In genomic region chr10:13759167-13759566, GRCh38 we compare ENCODE assay signal across 17 cellular contexts.
DNase-seq lines count a peak whose midpoint lies in the region; ATAC-seq and TF ChIP-seq lines count a peak whose summit lies in the region.
"Had no signal": no experiment of that assay in that cellular context is flagged by ENCODE, and none has a peak within 500 bp of the region (broad histone marks: within the 10 kb centered on the region; RNA-seq: fewer than 3 reads in every experiment).

No MANE protein-coding gene starts in this region.

- H3K4me1 Mint-ChIP-seq in chondrocyte (ENCODE audit: low read depth) (peaks cover 40% of the 10 kb centered on the region), type B pancreatic cell (ENCODE audit: unreplicated experiment) (peaks cover 34% of the 10 kb centered on the region)
- peaks cover 15% of the 10 kb centered on the region for H3K4me1 Mint-ChIP-seq in activated T-cell treated with anti-CD3 and anti-CD28 coated beads, Interleukin-2, amount 50 U/mL, for 72 hours (ENCODE audit: low read depth)

- H3K27me3 Mint-ChIP-seq in chondrocyte (ENCODE audit: low read depth): no peaks in the 10 kb centered on the region
- no peaks in the 10 kb centered on the region for H3K27me3 Mint-ChIP-seq in type B pancreatic cell
- H3K27me3 Mint-ChIP-seq in activated T-cell treated with anti-CD3 and anti-CD28 coated beads, Interleukin-2, amount 50 U/mL, for 72 hours (ENCODE audit: low read depth): peaks cover 4% of the 10 kb centered on the region

- H3K27me3 ChIP-seq in cardiac muscle cell: no peaks in the 10 kb centered on the region
- H3K27me3 ChIP-seq: neutrophil, stomach had no signal

- H3K27ac Mint-ChIP-seq in chondrocyte (ENCODE audit: unreplicated experiment): peak overlapping the region; percentile 94
- H3K27ac Mint-ChIP-seq in type B pancreatic cell: peak overlapping the region; percentile 76
- no peak overlapping the region for H3K27ac Mint-ChIP-seq in activated T-cell treated with anti-CD3 and anti-CD28 coated beads, Interleukin-2, amount 50 U/mL, for 72 hours

- H3K4me3 Mint-ChIP-seq in chondrocyte (ENCODE audit: unreplicated experiment) (no peak overlapping the region), type B pancreatic cell (peak overlapping the region; percentile 24)
- H3K4me3 Mint-ChIP-seq in activated T-cell treated with anti-CD3 and anti-CD28 coated beads, Interleukin-2, amount 50 U/mL, for 72 hours: no peak overlapping the region

- no peak overlapping the region for H3K4me3 ChIP-seq in cardiac muscle cell
- H3K4me3 ChIP-seq: stomach had no signal

- H3K36me3 ChIP-seq in cardiac muscle cell: no peaks in the 10 kb centered on the region
- H3K36me3 ChIP-seq: neutrophil, stomach had no signal

- ATAC-seq in left cardiac atrium: no peak
- ATAC-seq in HG03342 (IDR thresholded peaks at IDR 0.05; ENCODE audit: unreplicated experiment): no peak
- ATAC-seq in activated T-cell treated with anti-CD3 and anti-CD28 coated beads, Interleukin-2, amount 50 U/mL, for 72 hours (replicated peaks in 1 of 2): no peak

- intact Hi-C loops in left cardiac atrium (cut with DNase I): loop anchor here in 1 of 2 donors (5.0 kb wide), 1 partner anchor 37 kb away; no protein-coding TSS in a partner anchor

- H3K9me3 Mint-ChIP-seq in chondrocyte (ENCODE audit: low read depth): no peaks in the 10 kb centered on the region
- peaks cover 4% of the 10 kb centered on the region for H3K9me3 Mint-ChIP-seq in type B pancreatic cell
- H3K9me3 Mint-ChIP-seq in activated T-cell treated with anti-CD3 and anti-CD28 coated beads, Interleukin-2, amount 50 U/mL, for 72 hours: no peaks in the 10 kb centered on the region

- H3K27ac ChIP-seq in cardiac muscle cell: peak overlapping the region; percentile 57
- H3K27ac ChIP-seq: neutrophil, stomach, VCaP had no signal

- H3K36me3 Mint-ChIP-seq in chondrocyte (ENCODE audit: low read depth) (peaks cover 9% of the 10 kb centered on the region), type B pancreatic cell (peaks cover 6% of the 10 kb centered on the region)
- no peaks in the 10 kb centered on the region for H3K36me3 Mint-ChIP-seq in activated T-cell treated with anti-CD3 and anti-CD28 coated beads, Interleukin-2, amount 50 U/mL, for 72 hours (ENCODE audit: insufficient read depth in 2 of 2)

- DNase-seq in cardiac muscle cell (ENCODE audit: low read depth in 1 of 2, low spot score in 1 of 2): no peak
- DNase-seq in left cardiac atrium: no peak
- DNase-seq in chondrocyte (ENCODE audit: low spot score): no peak
- peak; percentile 82 for DNase-seq in islet precursor cell
- no peak for DNase-seq in type B pancreatic cell (ENCODE audit: extremely low spot score, unreplicated experiment)
- DNase-seq in OCI-M1 (lab: John Stamatoyannopoulos, UW): no peak
- DNase-seq in activated T-cell treated with anti-CD3 and anti-CD28 coated beads, Interleukin-2, amount 50 U/mL, for 72 hours: no peak
- DNase-seq: ACHN; activated effector memory CD4-positive, alpha-beta T cell treated with anti-CD3 and anti-CD28 coated beads, Interleukin-2, amount 50 U/mL, for 16 hours; KBM-7; NCI-H1105; NCI-H345; small intestine; stomach had no signal

- TF ChIP-seq CTCF in cardiac muscle cell (IDR thresholded peaks at IDR 0.05; ENCODE audit: low read depth, low read length) (no peak), chondrocyte (IDR thresholded peaks at IDR 0.05) (no peak), type B pancreatic cell (conservative IDR thresholded peaks at IDR 0.05) (no peak)

- peaks cover 22% of the 10 kb centered on the region for H3K4me1 ChIP-seq in cardiac muscle cell (ENCODE audit: low read depth)

- no peaks in the 10 kb centered on the region for H3K9me3 ChIP-seq in cardiac muscle cell (ENCODE audit: low read depth)
- H3K9me3 ChIP-seq: neutrophil, stomach had no signal
